27 cellular contexts compared by ENCODE assay signal in the genomic region with DNA sequence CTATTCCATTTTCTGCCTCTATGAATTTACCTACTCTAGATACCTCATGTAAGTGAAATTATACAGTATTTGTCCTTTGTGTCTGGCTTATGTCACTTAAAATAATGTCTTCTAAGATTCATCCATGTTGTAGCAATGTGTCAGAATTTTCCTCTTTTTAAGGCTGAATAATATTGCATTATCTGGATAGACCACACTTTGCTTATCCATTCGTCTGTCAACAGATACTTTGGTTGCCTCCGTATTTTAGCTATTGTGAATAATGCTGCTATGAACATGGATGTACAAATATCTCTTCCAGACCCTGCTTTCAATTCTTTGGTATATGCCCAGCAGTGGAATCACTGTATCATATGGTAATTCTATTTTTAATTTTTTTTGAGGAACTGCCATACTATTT.
"Had no signal": no experiment of that assay in that cellular context is flagged by ENCODE, and none has a peak within 500 bp of the region (broad histone marks: within the 10 kb centered on the region; RNA-seq: fewer than 3 reads in every experiment).

No MANE protein-coding gene starts in this region.

- H3K36me3 ChIP-seq: stomach, suprapubic skin, thoracic aorta, thyroid gland, tibial nerve, transverse colon, upper lobe of left lung, upper lobe of right lung, uterus, vagina had no signal

- H3K4me3 ChIP-seq: stomach, suprapubic skin, testis, thoracic aorta, thyroid gland, tibial artery, tibial nerve, transverse colon, upper lobe of left lung, upper lobe of right lung, uterus, vagina had no signal

- H3K27me3 ChIP-seq: testis, thyroid gland, upper lobe of left lung, uterus, vagina had no signal

- ATAC-seq: stimulated activated effector memory CD8-positive, alpha-beta T cell treated with anti-CD3 and anti-CD28 coated beads, Interleukin-12 subunit alpha, Interleukin-12 subunit beta, amount 100 ng/mL, for 72 hours; stimulated activated memory B cell treated with anti-CD40 and anti-IgM and Interleukin-4, amounts not matched to agents 10 μg/mL and 1 μg/mL and 100 μg/mL, for 72 hours; stimulated activated naive B cell treated with anti-CD40 and anti-IgM and Interleukin-4, amounts not matched to agents 10 μg/mL and 1 μg/mL and 100 μg/mL, for 72 hours; stimulated activated naive CD8-positive, alpha-beta T cell treated with anti-CD3 and anti-CD28 coated beads, Interleukin-15, amount 100 ng/mL, for 72 hours; stimulated activated naive CD8-positive, alpha-beta T cell treated with anti-CD3 and anti-CD28 coated beads, Interleukin-15, Interleukin-2, amounts not matched to agents 100 U/mL and 50 U/mL, for 24 hours; upper lobe of right lung had no signal

- H3K9me3 ChIP-seq: testis, thyroid gland, vagina had no signal

- FAIRE-seq: urothelium cell line had no signal

- H3K27ac ChIP-seq: stomach, suprapubic skin, testis, thoracic aorta, thyroid gland, tibial artery, tibial nerve, transverse colon, upper lobe of left lung, upper lobe of right lung, uterus, vagina had no signal

- H3K4me1 ChIP-seq: stomach, suprapubic skin, testis, thyroid gland, tibial artery, tibial nerve, transverse colon, upper lobe of left lung, upper lobe of right lung, uterus, vagina had no signal

- DNase-seq: stimulated activated CD4-positive, alpha-beta T cell treated with anti-CD3 and anti-CD28 coated beads, Interleukin-2, amount 100 ng/mL, for 48 hours; stimulated activated CD4-positive, alpha-beta T cell treated with anti-CD3 and anti-CD28 coated beads, Interleukin-4, amount 100 ng/mL, for 1 hour; stimulated activated CD4-positive, alpha-beta T cell treated with anti-CD3 and anti-CD28 coated beads, Interleukin-4, amount 100 ng/mL, for 24 hours; stimulated activated CD4-positive, alpha-beta T cell treated with anti-CD3 and anti-CD28 coated beads, Interleukin-4, amount 100 ng/mL, for 4 hours; stimulated activated CD8-positive, alpha-beta memory T cell treated with anti-CD3 and anti-CD28 coated beads, Interleukin-4, amount 100 ng/mL, for 48 hours; stimulated activated naive B cell treated with anti-CD40 and anti-IgM and Interleukin-4, amounts not matched to agents 10 μg/mL and 1 μg/mL and 100 μg/mL, for 72 hours; stimulated activated naive CD4-positive, alpha-beta T cell; stimulated activated naive CD4-positive, alpha-beta T cell treated with Interleukin-2 at 50 U/mL for 16 hours; stimulated activated naive CD8-positive, alpha-beta T cell treated with anti-CD3 and anti-CD28 coated beads, Interleukin-15, amount 100 ng/mL, for 72 hours; stimulated activated naive CD8-positive, alpha-beta T cell treated with anti-CD3 and anti-CD28 coated beads, Interleukin-15, Interleukin-2, amounts not matched to agents 100 U/mL and 50 U/mL, for 24 hours; stomach; substantia nigra; testis; thyroid gland; tibial artery; transverse colon; trophoblast cell; upper lobe of left lung; upper lobe of right lung; uterus had no signal
